ENCODE assay signal across 9 cellular contexts in the genomic region with DNA sequence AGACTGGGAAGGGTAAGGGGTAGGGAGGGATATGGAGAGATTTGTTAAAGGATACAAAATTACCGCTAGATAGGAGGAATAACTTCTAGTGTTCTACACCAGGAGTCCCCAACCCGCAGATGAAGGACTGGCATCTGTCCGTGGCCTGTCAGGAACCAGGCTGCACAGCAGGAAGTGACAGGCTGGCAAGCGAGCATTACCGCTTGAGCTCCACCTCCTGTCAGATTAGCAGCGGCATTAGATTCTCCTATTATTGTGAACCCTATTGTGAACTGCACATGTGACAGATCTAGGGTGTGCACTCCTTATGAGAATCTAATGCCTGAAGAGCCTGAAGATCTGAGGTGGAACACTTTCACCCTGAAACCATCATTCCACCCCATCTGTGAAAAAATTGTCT. TPM values are rescaled to one million over a fixed set of nuclear protein-coding genes. Genes with fewer than 3 reads are reported as not detected.
A peak's percentile ranks its signal among the peaks of the same experiment; 100 is the strongest.
DNase-seq lines count a peak whose midpoint lies in the region; ATAC-seq, FAIRE-seq and TF ChIP-seq lines count a peak whose summit lies in the region.
"Had no signal": no experiment of that assay in that cellular context is flagged by ENCODE, and none has a peak within 500 bp of the region (broad histone marks: within the 10 kb centered on the region; RNA-seq: fewer than 3 reads in every experiment).

No MANE protein-coding gene starts in this region.

- H3K27me3 ChIP-seq in DOHH2 (ENCODE audit: control insufficient read depth, low read length) (no peaks in the 10 kb centered on the region; the same call in none of the 2 replicates), Karpas-422 (ENCODE audit: low read length) (no peaks in the 10 kb centered on the region), WERI-Rb-1 (ENCODE audit: insufficient read depth, low read depth, severe bottlenecking) (no peaks in the 10 kb centered on the region), right cardiac atrium (ENCODE audit: control insufficient read depth, insufficient read depth) (no peaks in the 10 kb centered on the region)
- H3K27me3 ChIP-seq: gastrocnemius medialis had no signal

- no peaks in the 10 kb centered on the region for H3K9me2 ChIP-seq in DOHH2 (replicated peaks; ENCODE audit: control insufficient read depth, low read length)
- no peaks in the 10 kb centered on the region for H3K9me2 ChIP-seq in Karpas-422 (replicated peaks; ENCODE audit: insufficient read depth, low read length)

- H3K9me3 ChIP-seq in DOHH2 (ENCODE audit: control insufficient read depth, insufficient read depth, low read length) (no peaks in the 10 kb centered on the region), Karpas-422 (ENCODE audit: low read length) (no peaks in the 10 kb centered on the region), WERI-Rb-1 (ENCODE audit: severe bottlenecking) (no peaks in the 10 kb centered on the region), kidney (ENCODE audit: control insufficient read depth in 1 of 2, low read length in 2 of 2) (no peaks in the 10 kb centered on the region), right cardiac atrium (ENCODE audit: control insufficient read depth, low read length) (no peaks in the 10 kb centered on the region)
- H3K9me3 ChIP-seq: gastrocnemius medialis had no signal

- no peak for FAIRE-seq in kidney (lab: Jason Lieb, UNC)

- WGBS in right cardiac atrium: 45% methylated on average over 6 of the region's 6 CpGs

- H3K4me3 ChIP-seq in DOHH2 (ENCODE audit: low read length): no peak overlapping the region
- peak overlapping the region; percentile 14; the same call in 1 of the 2 replicates for H3K4me3 ChIP-seq in Karpas-422 (ENCODE audit: low read length)
- no peak overlapping the region for H3K4me3 ChIP-seq in WERI-Rb-1 (ENCODE audit: low read depth, low read length)
- no peak overlapping the region for H3K4me3 ChIP-seq in kidney (ENCODE audit: low read length in 2 of 2)
- no peak overlapping the region for H3K4me3 ChIP-seq in right cardiac atrium (ENCODE audit: low read length)
- H3K4me3 ChIP-seq: gastrocnemius medialis had no signal

- 0 out of 2 replicates have a peak overlapping the region, but pooled peaks have one; percentile 24 for H3K4me2 ChIP-seq in DOHH2 (ENCODE audit: low read length)
- H3K4me2 ChIP-seq in Karpas-422 (ENCODE audit: low read depth, low read length, poor library complexity, severe bottlenecking): peak overlapping the region; percentile 47

- DNase-seq in Karpas-422: peak; percentile 69
- peak; percentile 87 for DNase-seq in WERI-Rb-1
- DNase-seq in kidney: peak; percentile 59
- no peak for DNase-seq in hippocampal formation (lab: John Stamatoyannopoulos, UW)
- no peak for DNase-seq in right cardiac atrium
- DNase-seq: gastrocnemius medialis, NCI-H774 had no signal

- peak overlapping the region; percentile 72 for H2AFZ ChIP-seq in Karpas-422 (ENCODE audit: low read length)

- no peak for ATAC-seq in GM18519 (IDR thresholded peaks at IDR 0.05; ENCODE audit: low FRiP score, unreplicated experiment)
- ATAC-seq in right cardiac atrium: no peak
- ATAC-seq: gastrocnemius medialis had no signal

- H3K27ac ChIP-seq in DOHH2 (ENCODE audit: low read depth, low read length) (no peak overlapping the region), Karpas-422 (ENCODE audit: low read length) (no peak overlapping the region), WERI-Rb-1 (no peak overlapping the region), kidney (ENCODE audit: low read depth in 2 of 2, low read length in 2 of 2) (no peak overlapping the region), right cardiac atrium (ENCODE audit: low read length) (no peak overlapping the region)
- H3K27ac ChIP-seq: gastrocnemius medialis had no signal

- H3F3A ChIP-seq in DOHH2 (ENCODE audit: control insufficient read depth, insufficient read depth): no peaks in the 10 kb centered on the region

- no peaks in the 10 kb centered on the region for H3K36me3 ChIP-seq in DOHH2 (ENCODE audit: control insufficient read depth, low read length)
- no peaks in the 10 kb centered on the region for H3K36me3 ChIP-seq in Karpas-422 (ENCODE audit: insufficient read depth, low read length)
- no peaks in the 10 kb centered on the region for H3K36me3 ChIP-seq in WERI-Rb-1
- no peaks in the 10 kb centered on the region for H3K36me3 ChIP-seq in kidney (ENCODE audit: control insufficient read depth in 1 of 2, insufficient read depth in 2 of 2, low read length in 2 of 2)
- H3K36me3 ChIP-seq: gastrocnemius medialis had no signal

- intact Hi-C loops in kidney (cut with DNase I) (no loop called here), right cardiac atrium (cut with DNase I) (no loop called here)

- H3K9ac ChIP-seq in Karpas-422 (ENCODE audit: low read length) (0 out of 2 replicates have a peak overlapping the region, but pooled peaks have one; percentile 10), kidney (ENCODE audit: low read length in 2 of 2) (no peak overlapping the region)

- H3K79me2 ChIP-seq in DOHH2 (ENCODE audit: control insufficient read depth, low read length) (no peaks in the 10 kb centered on the region), Karpas-422 (ENCODE audit: low read length) (no peaks in the 10 kb centered on the region)

- no peaks in the 10 kb centered on the region for H3K4me1 ChIP-seq in DOHH2 (ENCODE audit: control insufficient read depth, low read length)
- peaks cover 13% of the 10 kb centered on the region for H3K4me1 ChIP-seq in Karpas-422 (ENCODE audit: low read length)
- H3K4me1 ChIP-seq in kidney (ENCODE audit: control insufficient read depth in 1 of 2, insufficient read depth in 1 of 2, low read depth in 1 of 2, low read length in 2 of 2): no peaks in the 10 kb centered on the region
- no peaks in the 10 kb centered on the region for H3K4me1 ChIP-seq in right cardiac atrium (ENCODE audit: control insufficient read depth, insufficient read depth, low read length)
- H3K4me1 ChIP-seq: gastrocnemius medialis had no signal

- H4K20me1 ChIP-seq in DOHH2 (ENCODE audit: control insufficient read depth, insufficient read depth, low read depth, low read length): no peaks in the 10 kb centered on the region
- no peaks in the 10 kb centered on the region for H4K20me1 ChIP-seq in Karpas-422 (ENCODE audit: insufficient read depth, low read depth, low read length)

- TF ChIP-seq CTCF in DOHH2 (IDR thresholded peaks at IDR 0.05; ENCODE audit: low read depth, low read length, poor library complexity, severe bottlenecking) (no peak), WERI-Rb-1 (IDR thresholded peaks at IDR 0.05; ENCODE audit: low read depth, low read length) (peak; percentile 14; the same call in 1 of the 2 replicates), kidney (IDR thresholded peaks at IDR 0.05; ENCODE audit: borderline replicate concordance, extremely low read depth, insufficient read depth) (no peak)

RNA-seq across cellular contexts. Expression of a gene that starts 27.9 kb away (rescaled TPM):
- total RNA-seq in Karpas-422 (2014; rRNA removed; shearing (Covaris generic); ENCODE audit: low replicate concordance): 15.0 and 28.4 TPM in 2 replicates
- 14.5 TPM for total RNA-seq in kidney
- polyA plus RNA-seq in kidney (ENCODE audit: insufficient read depth, low read depth, low replicate concordance): 8.0 TPM
- 10 to 100 TPM in 1 of 4 donors, 1 to 10 TPM in 3; 5.8 to 10.2 (median 8.2) TPM for total RNA-seq in right cardiac atrium
- polyA plus RNA-seq in right cardiac atrium: 3.5 TPM

RNA-seq across cellular contexts. Expression of a gene that starts 53.7 kb away (rescaled TPM):
- not detected in 2 replicates for total RNA-seq in Karpas-422 (2014; rRNA removed; shearing (Covaris generic); ENCODE audit: low replicate concordance)
- total RNA-seq in kidney (0.44 TPM), right cardiac atrium (under 1 TPM; 0.15 to 0.34 (median 0.24) TPM)
- polyA plus RNA-seq in kidney (ENCODE audit: insufficient read depth, low read depth, low replicate concordance) (0.17 TPM), right cardiac atrium (0.09 TPM)

Comparison
In these comparisons a context has a peak if more than half of its experiments do, and no peak if none do; other contexts are left out.
1. DNase-seq: peak in Karpas-422 (single experiment), WERI-Rb-1 (single experiment) and kidney (single experiment); none in hippocampal formation (0 of 2) and right cardiac atrium (0 of 3).